9 cellular contexts compared by ENCODE assay signal in the genomic region with DNA sequence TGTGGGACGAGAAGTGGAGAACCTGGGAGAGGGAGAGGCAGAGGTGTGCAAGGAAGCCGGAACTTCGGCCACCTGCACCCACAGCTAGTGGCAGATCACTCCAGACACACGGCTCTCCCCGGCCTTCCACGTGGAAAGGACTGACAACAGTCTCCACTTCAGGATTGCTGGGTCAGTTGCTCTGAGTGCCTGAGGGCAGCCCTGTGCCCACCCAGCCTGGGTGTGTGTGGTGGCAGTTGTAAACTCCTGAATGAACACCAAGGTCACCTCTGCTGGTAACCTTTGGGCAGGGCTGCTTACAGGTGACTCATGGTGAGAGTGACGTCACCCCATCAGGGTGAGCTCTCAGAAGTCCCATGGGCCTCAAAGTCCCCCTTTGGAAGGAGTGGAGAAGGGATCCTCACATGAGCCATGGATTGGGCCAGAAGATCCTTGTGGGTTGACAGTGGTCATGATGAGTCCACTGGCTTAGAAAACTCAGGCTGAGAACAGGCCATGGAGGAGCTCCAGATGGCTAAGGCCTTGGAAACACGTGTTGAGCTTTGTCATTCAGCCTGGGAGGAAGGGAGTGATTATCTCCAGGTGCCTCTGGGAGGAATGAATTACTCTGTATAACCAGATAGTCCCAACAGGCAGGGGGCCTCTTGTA.
DNase-seq lines count a peak whose midpoint lies in the region; ATAC-seq, FAIRE-seq and TF ChIP-seq lines count a peak whose summit lies in the region.
"Had no signal": no experiment of that assay in that cellular context is flagged by ENCODE, and none has a peak within 500 bp of the region (broad histone marks: within the 10 kb centered on the region; RNA-seq: fewer than 3 reads in every experiment).

No MANE protein-coding gene starts in this region.

- no peak overlapping the region for H3K4me3 Mint-ChIP-seq in CD4-positive, CD25-positive, alpha-beta regulatory T cell
- H3K4me3 Mint-ChIP-seq in GM23338 (no peak overlapping the region), WTC11 (no peak overlapping the region)

- no peak for ATAC-seq in CD4-positive, CD25-positive, alpha-beta regulatory T cell (ENCODE audit: low read depth in 2 of 2)
- ATAC-seq in GM23338 (no peak; the same call in 2 of the 3 replicates), WTC11 (no peak), HG02938 (IDR thresholded peaks at IDR 0.05; ENCODE audit: unreplicated experiment) (no peak), GM19463 (IDR thresholded peaks at IDR 0.05; ENCODE audit: unreplicated experiment) (no peak), GM18502 (IDR thresholded peaks at IDR 0.05; ENCODE audit: poor library complexity, unreplicated experiment) (no peak)

- no peaks in the 10 kb centered on the region for H3F3A ChIP-seq in GM23338 (replicated peaks; ENCODE audit: low read depth)

- H3K36me3 Mint-ChIP-seq in CD4-positive, CD25-positive, alpha-beta regulatory T cell = peaks cover 3% of the 10 kb centered on the region
- H3K36me3 Mint-ChIP-seq in GM23338 (ENCODE audit: low read depth) (peaks cover 32% of the 10 kb centered on the region), WTC11 (peaks cover 26% of the 10 kb centered on the region)

- H2AFZ ChIP-seq in GM23338 = no peak overlapping the region

- peaks cover 29% of the 10 kb centered on the region for H3K4me1 ChIP-seq in CD4-positive, CD25-positive, alpha-beta regulatory T cell (ENCODE audit: control insufficient read depth, insufficient read depth, low read length, poor library complexity, severe bottlenecking)
- H3K4me1 ChIP-seq in GM23338 (ENCODE audit: insufficient read depth) (peaks cover 43% of the 10 kb centered on the region), kidney (ENCODE audit: control insufficient read depth in 1 of 2, insufficient read depth in 1 of 2, low read depth in 1 of 2, low read length in 2 of 2) (peaks cover 39 to 42% of the 10 kb centered on the region in 2 donors)

- H3K4me1 Mint-ChIP-seq in CD4-positive, CD25-positive, alpha-beta regulatory T cell = peaks cover 6 to 41% (median 17%) of the 10 kb centered on the region in 4 donors
- H3K4me1 Mint-ChIP-seq in GM23338 (peaks cover 72% of the 10 kb centered on the region), WTC11 (peaks cover 65% of the 10 kb centered on the region)

- CTCF ChIA-PET in WTC11 (lab: Charles Lee) = interaction anchor here (1.0 to 3.6 kb wide), 5 partner anchors 8 to 68 kb away, joined by 4 to 16 read pairs (median 10); no protein-coding TSS in a partner anchor

- peak overlapping the region in 1 of 2 donors; percentile 21 for H3K9ac ChIP-seq in kidney (ENCODE audit: low read length in 2 of 2)

- H3K4me2 ChIP-seq in GM23338 = no peak overlapping the region

- peaks cover 2% of the 10 kb centered on the region; the same call in 1 of the 2 replicates for H4K20me1 ChIP-seq in GM23338 (replicated peaks; ENCODE audit: insufficient read depth)

- no peak for FAIRE-seq in kidney (lab: Jason Lieb, UNC)

- peak in 1 of 3 donors; percentile 14 for DNase-seq in CD4-positive, CD25-positive, alpha-beta regulatory T cell
- DNase-seq in GM23338 (ENCODE audit: low spot score) = no peak
- no peak for DNase-seq in WTC11 (ENCODE audit: low spot score)
- DNase-seq in kidney = no peak
- DNase-seq in NCI-H187 treated with DMSO at 0.1 percent for 48 hours (lab: John Stamatoyannopoulos, UW) = no peak
- DNase-seq: islet precursor cell had no signal

- H3K9me3 Mint-ChIP-seq in CD4-positive, CD25-positive, alpha-beta regulatory T cell = no peaks in the 10 kb centered on the region
- H3K9me3 Mint-ChIP-seq in GM23338 (no peaks in the 10 kb centered on the region), WTC11 (no peaks in the 10 kb centered on the region)

- no peak for TF ChIP-seq CTCF in GM23338 (conservative IDR thresholded peaks at IDR 0.05; ENCODE audit: low read depth in 2 of 2)
- no peak for TF ChIP-seq CTCF in WTC11 (IDR thresholded peaks at IDR 0.05)
- TF ChIP-seq CTCF in kidney (IDR thresholded peaks at IDR 0.05; ENCODE audit: borderline replicate concordance, extremely low read depth, insufficient read depth) = no peak

- H3K79me2 ChIP-seq in GM23338 (replicated peaks; ENCODE audit: insufficient read depth) = peaks cover 73% of the 10 kb centered on the region

- intact Hi-C loops in kidney (cut with DNase I) = no loop called here

- no peaks in the 10 kb centered on the region for H3K9me2 ChIP-seq in GM23338 (ENCODE audit: insufficient read depth)

- H3K36me3 ChIP-seq in CD4-positive, CD25-positive, alpha-beta regulatory T cell (ENCODE audit: control insufficient read depth, insufficient read depth, low read length) = peaks cover 28% of the 10 kb centered on the region
- H3K36me3 ChIP-seq in GM23338 (ENCODE audit: insufficient read depth) (no peaks in the 10 kb centered on the region), kidney (ENCODE audit: control insufficient read depth in 1 of 2, insufficient read depth in 2 of 2, low read length in 2 of 2) (peaks cover 5 to 10% of the 10 kb centered on the region in 2 donors)

- H3K9me3 ChIP-seq in CD4-positive, CD25-positive, alpha-beta regulatory T cell (ENCODE audit: control insufficient read depth in 2 of 2, low read length in 2 of 2) = no peaks in the 10 kb centered on the region
- H3K9me3 ChIP-seq in kidney (ENCODE audit: control insufficient read depth in 1 of 2, low read length in 2 of 2) = no peaks in the 10 kb centered on the region

- H3K27ac Mint-ChIP-seq in CD4-positive, CD25-positive, alpha-beta regulatory T cell = peak overlapping the region in 2 of 3 donors; percentile 46 to 50
- peak overlapping the region; percentile 40 for H3K27ac Mint-ChIP-seq in GM23338
- H3K27ac Mint-ChIP-seq in WTC11 = peak overlapping the region; percentile 19; the same call in 1 of the 2 replicates

- no peaks in the 10 kb centered on the region for H3K27me3 ChIP-seq in CD4-positive, CD25-positive, alpha-beta regulatory T cell (ENCODE audit: control insufficient read depth, insufficient read depth, low read length)
- no peaks in the 10 kb centered on the region for H3K27me3 ChIP-seq in GM23338 (ENCODE audit: insufficient read depth)

- H3K4me3 ChIP-seq in CD4-positive, CD25-positive, alpha-beta regulatory T cell (ENCODE audit: low read depth, low read length) = no peak overlapping the region
- H3K4me3 ChIP-seq in GM23338 (no peak overlapping the region), kidney (ENCODE audit: low read length in 2 of 2) (no peak overlapping the region)

- POLR2A ChIA-PET in WTC11 (lab: Charles Lee) = no interaction called here

- no peaks in the 10 kb centered on the region for H3K27me3 Mint-ChIP-seq in CD4-positive, CD25-positive, alpha-beta regulatory T cell
- H3K27me3 Mint-ChIP-seq in GM23338 (ENCODE audit: insufficient read depth, low read depth, poor library complexity) = peaks cover 10% of the 10 kb centered on the region
- H3K27me3 Mint-ChIP-seq in WTC11 (ENCODE audit: low read depth) = no peaks in the 10 kb centered on the region

- no peak overlapping the region for H3K27ac ChIP-seq in CD4-positive, CD25-positive, alpha-beta regulatory T cell (ENCODE audit: insufficient read depth, low read length, poor library complexity, severe bottlenecking)
- H3K27ac ChIP-seq in GM23338 (ENCODE audit: low read depth) (no peak overlapping the region), kidney (ENCODE audit: low read depth in 2 of 2, low read length in 2 of 2) (peak overlapping the region; percentile 67 to 76)

TF ChIP-seq in WTC11, 78 proteins besides CTCF, POLR2A, EP300 and RAD21:
- TF ChIP-seq SP1 (CRISPR knock-in tag; conservative IDR thresholded peaks at IDR 0.05) (no peak), MYBL2 (CRISPR knock-in tag; IDR thresholded peaks at IDR 0.05) (no peak), ZNF396 (CRISPR knock-in tag; IDR thresholded peaks at IDR 0.05; ENCODE audit: borderline replicate concordance) (no peak), NR1H2 (CRISPR knock-in tag; IDR thresholded peaks at IDR 0.05) (no peak), FOXP1 (CRISPR knock-in tag; IDR thresholded peaks at IDR 0.05; ENCODE audit: borderline replicate concordance) (no peak)
- TF ChIP-seq, protein P1, sequence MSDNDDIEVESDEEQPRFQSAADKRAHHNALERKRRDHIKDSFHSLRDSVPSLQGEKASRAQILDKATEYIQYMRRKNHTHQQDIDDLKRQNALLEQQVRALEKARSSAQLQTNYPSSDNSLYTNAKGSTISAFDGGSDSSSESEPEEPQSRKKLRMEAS (CRISPR knock-in tag; IDR thresholded peaks at IDR 0.05) = 0 out of 2 replicates have a peak, but pooled peaks have one; percentile 22

Comparison
In these comparisons a context has a peak if more than half of its experiments do, and no peak if none do; other contexts are left out.
1. H3K27ac ChIP-seq: peak in kidney (2 of 2); none in CD4-positive, CD25-positive, alpha-beta regulatory T cell (single experiment) and GM23338 (single experiment).
2. Peak in every context shown above with its lines, with median percentiles within 50 percentile points of each other: H3K27ac Mint-ChIP-seq.